1 cellular context compared by ENCODE assay signal in the genomic region with DNA sequence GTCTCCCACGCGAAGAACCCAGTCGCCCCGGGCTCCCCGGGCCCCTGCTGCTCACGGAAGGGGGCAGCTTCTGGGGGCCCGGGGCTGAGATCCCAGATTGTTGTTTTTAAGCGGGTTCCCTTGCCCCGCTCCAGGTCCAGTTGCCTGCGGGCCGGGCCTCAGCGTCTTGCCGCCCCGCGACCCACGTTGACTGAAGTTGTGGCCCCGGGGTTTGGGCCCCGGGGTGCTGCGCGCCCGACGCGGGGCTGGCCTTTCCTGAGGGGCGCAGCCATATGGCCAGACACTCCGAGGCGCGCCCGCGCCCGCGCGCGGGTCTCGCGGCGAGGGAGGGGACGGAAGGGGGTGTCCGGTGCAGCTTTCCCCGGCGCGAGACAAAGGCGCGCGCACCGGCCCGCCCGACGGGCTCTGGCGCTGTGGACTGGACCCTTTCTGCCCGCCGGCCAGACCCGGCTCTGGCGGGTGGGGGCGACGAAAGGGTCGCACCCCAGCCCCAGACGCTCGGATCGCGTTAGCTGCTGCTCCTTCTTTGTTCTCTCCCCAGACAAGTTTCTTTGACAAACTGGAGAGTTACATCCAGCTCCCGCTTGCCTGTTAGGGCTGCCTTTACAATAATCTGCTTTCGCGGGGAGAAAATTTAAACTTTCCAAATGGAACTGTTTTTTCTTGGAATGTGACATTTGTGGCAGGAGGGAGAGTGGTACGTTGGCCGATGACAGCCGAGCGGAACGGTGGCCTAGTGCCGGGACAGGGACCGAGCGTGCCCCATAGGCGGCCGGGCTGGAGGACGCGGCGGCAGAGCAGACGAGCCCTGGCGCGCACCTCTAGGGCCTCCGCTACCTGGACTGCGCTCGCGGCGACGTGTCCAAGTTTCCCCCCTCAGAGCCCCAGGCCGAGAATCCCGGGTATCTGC.
TF ChIP-seq lines count a peak whose summit lies in the region.

No MANE protein-coding gene starts in this region.

TF ChIP-seq in HCT116, 20 proteins besides CTCF, POLR2A, EP300 and RAD21 (continued from another document):
- TF ChIP-seq, protein P1, sequence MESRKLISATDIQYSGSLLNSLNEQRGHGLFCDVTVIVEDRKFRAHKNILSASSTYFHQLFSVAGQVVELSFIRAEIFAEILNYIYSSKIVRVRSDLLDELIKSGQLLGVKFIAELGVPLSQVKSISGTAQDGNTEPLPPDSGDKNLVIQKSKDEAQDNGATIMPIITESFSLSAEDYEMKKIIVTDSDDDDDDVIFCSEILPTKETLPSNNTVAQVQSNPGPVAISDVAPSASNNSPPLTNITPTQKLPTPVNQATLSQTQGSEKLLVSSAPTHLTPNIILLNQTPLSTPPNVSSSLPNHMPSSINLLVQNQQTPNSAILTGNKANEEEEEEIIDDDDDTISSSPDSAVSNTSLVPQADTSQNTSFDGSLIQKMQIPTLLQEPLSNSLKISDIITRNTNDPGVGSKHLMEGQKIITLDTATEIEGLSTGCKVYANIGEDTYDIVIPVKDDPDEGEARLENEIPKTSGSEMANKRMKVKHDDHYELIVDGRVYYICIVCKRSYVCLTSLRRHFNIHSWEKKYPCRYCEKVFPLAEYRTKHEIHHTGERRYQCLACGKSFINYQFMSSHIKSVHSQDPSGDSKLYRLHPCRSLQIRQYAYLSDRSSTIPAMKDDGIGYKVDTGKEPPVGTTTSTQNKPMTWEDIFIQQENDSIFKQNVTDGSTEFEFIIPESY (IDR thresholded peaks at IDR 0.05; ENCODE audit: extremely low read depth, insufficient replicate concordance, low read length), result no peak
